Comparison of ENCODE assay signal across 28 cellular contexts in genomic region chr11:135073444-135073843, GRCh38.
"Had no signal": no experiment of that assay in that cellular context is flagged by ENCODE, and none has a peak within 500 bp of the region (broad histone marks: within the 10 kb centered on the region; RNA-seq: fewer than 3 reads in every experiment).

No MANE protein-coding gene starts in this region.

- ATAC-seq: activated CD8-positive, alpha-beta memory T cell treated with anti-CD3 and anti-CD28 coated beads, Interleukin-2, amount 10 ng/mL, durations not matched to agents 7 days and 5 days had no signal

- DNase-seq: activated B cell treated with CpG ODN at 0.5 μM for 24 hours; activated CD4-positive, alpha-beta memory T cell treated with anti-CD3 and anti-CD28 coated beads, Interleukin-2, amount 10 ng/mL, durations not matched to agents 7 days and 5 days; activated CD4-positive, alpha-beta T cell treated with anti-CD3 and anti-CD28 coated beads for 1 hour; activated CD4-positive, alpha-beta T cell treated with anti-CD3 and anti-CD28 coated beads for 48 hours; activated CD8-positive, alpha-beta memory T cell treated with anti-CD3 and anti-CD28 coated beads for 24 hours; activated CD8-positive, alpha-beta memory T cell treated with anti-CD3 and anti-CD28 coated beads, Interleukin-2, amount 10 ng/mL, durations not matched to agents 7 days and 5 days; activated CD8-positive, alpha-beta memory T cell treated with anti-CD3 and anti-CD28 coated beads, Interleukin-2, amount 50 U/mL, for 48 hours; activated effector memory CD4-positive, alpha-beta T cell treated with Interleukin-2 at 50 U/mL for 16 hours; activated naive CD4-positive, alpha-beta T cell treated with anti-CD3 and anti-CD28 coated beads, Interleukin-2, amount 10 ng/mL, durations not matched to agents 7 days and 5 days; activated naive CD8-positive, alpha-beta T cell treated with anti-CD3 and anti-CD28 coated beads, Interleukin-2, amount 50 U/mL, for 24 hours; activated T-cell treated with anti-CD3 and anti-CD28 coated beads, Interleukin-2, amount 50 U/mL, for 48 hours; anterior cingulate cortex; caudate nucleus; cerebellar nuclear complex; MM.1S; MV-4-11; NCI-H1092; NCI-H1436 treated with DMSO at 0.1 percent for 48 hours; NCI-H187 treated with DMSO at 0.1 percent for 48 hours; NCI-H2081; NCI-H510A; NCI-H69; PC-9; Right ventricle myocardium superior; SW 1271; T-helper 1 cell; T-helper 2 cell; T-helper 9 cell had no signal
